ENCODE assay signal across 15 cellular contexts in genomic region chr4:30821891-30822612, GRCh38.
DNase-seq lines count a peak whose midpoint lies in the region; ATAC-seq, FAIRE-seq and TF ChIP-seq lines count a peak whose summit lies in the region.
"Had no signal": no experiment of that assay in that cellular context is flagged by ENCODE, and none has a peak within 500 bp of the region (broad histone marks: within the 10 kb centered on the region; RNA-seq: fewer than 3 reads in every experiment).

No MANE protein-coding gene starts in this region.

- H3K79me1 ChIP-seq in H1 (ENCODE audit: low read depth, low read length), result no peaks in the 10 kb centered on the region

- H3K36me3 ChIP-seq in H1 (ENCODE audit: control insufficient read depth in 2 of 4, insufficient read depth in 4 of 4, low read length in 3 of 4) (no peaks in the 10 kb centered on the region; a peak in 1 of 8 replicates), neural progenitor cell (no peaks in the 10 kb centered on the region), body of pancreas (replicated peaks in 1 of 2; ENCODE audit: insufficient read depth in 1 of 2, low read depth in 2 of 2) (no peaks in the 10 kb centered on the region)
- H3K36me3 ChIP-seq: MG63, suprapubic skin had no signal

- H2BK120ac ChIP-seq in H1 (replicated peaks; ENCODE audit: low read depth, low read length), result no peak overlapping the region

- H3F3A ChIP-seq in neural progenitor cell (ENCODE audit: low read depth), result no peaks in the 10 kb centered on the region

- no peak overlapping the region for H4K5ac ChIP-seq in H1 (ENCODE audit: insufficient read length, low read depth, low read length)

- H2BK5ac ChIP-seq in H1 (ENCODE audit: low read depth, low read length), result no peak overlapping the region

- CTCF ChIA-PET in H1 (lab: Charles Lee; ENCODE audit: partially characterized antibody), result no interaction called here

- H3K27me3 Mint-ChIP-seq in neural progenitor cell (ENCODE audit: insufficient read depth, low read depth), result peaks cover 2% of the 10 kb centered on the region
- H3K27me3 Mint-ChIP-seq: naive B cell had no signal

- H3K79me2 ChIP-seq in H1 (ENCODE audit: control insufficient read depth in 1 of 2, insufficient read depth in 2 of 2, low read length in 2 of 2) (no peaks in the 10 kb centered on the region), neural progenitor cell (ENCODE audit: low read depth) (no peaks in the 10 kb centered on the region)

- no peak overlapping the region for H3K4ac ChIP-seq in H1 (replicated peaks; ENCODE audit: insufficient read length, low read depth, low read length)

- H3K56ac ChIP-seq in H1 (replicated peaks; ENCODE audit: insufficient read length, low read depth, low read length), result no peak overlapping the region

- H3K27ac ChIP-seq in H1 (ENCODE audit: low read depth, low read length) (no peak overlapping the region), neural progenitor cell (no peak overlapping the region), body of pancreas (no peak overlapping the region)
- H3K27ac ChIP-seq: skin epidermis, suprapubic skin had no signal

- H3K27ac Mint-ChIP-seq in neural progenitor cell, result peak overlapping the region; percentile 10
- H3K27ac Mint-ChIP-seq: activated T-cell treated with anti-CD3 and anti-CD28 coated beads, Interleukin-2, amount 50 U/mL, for 72 hours; naive B cell had no signal

- WGBS in H1 (ENCODE audit: extremely low coverage in 1 of 2, insufficient coverage in 1 of 2, insufficient read length in 1 of 2, insufficient replicate concordance in 2 of 2, low coverage in 1 of 2, low lambda C conversion rate in 2 of 2, missing lambda C conversion rate in 1 of 2), 2 experiments, result 85% methylated on average over 12 of the region's 12 CpGs; no CpG with 5 or more reads in 1 of the 2 experiments
- 64 to 70% methylated on average over 12 of the region's 12 CpGs for WGBS in body of pancreas, 2 donors

- H3K4me1 Mint-ChIP-seq in neural progenitor cell, result peaks cover 18% of the 10 kb centered on the region
- H3K4me1 Mint-ChIP-seq: naive B cell had no signal

- intact Hi-C loops in body of pancreas (cut with DNase I), result no loop called here

- H3K27me3 ChIP-seq in H1 (replicated peaks in 1 of 4; ENCODE audit: control insufficient read depth in 3 of 4, extremely low read depth in 1 of 4, insufficient read depth in 3 of 4, low read length in 3 of 4) (no peaks in the 10 kb centered on the region), neural progenitor cell (no peaks in the 10 kb centered on the region), body of pancreas (no peaks in the 10 kb centered on the region)
- H3K27me3 ChIP-seq: MG63, suprapubic skin had no signal

- H2AK5ac ChIP-seq in H1 (ENCODE audit: low read depth, low read length), result no peak overlapping the region

- TF ChIP-seq POLR2A in H1 (IDR thresholded peaks at IDR 0.05; ENCODE audit: control extremely low read depth in 1 of 2, low read depth in 2 of 2, low read length in 2 of 2) (no peak), body of pancreas (IDR thresholded peaks at IDR 0.05) (no peak)

- H3K4me3 Mint-ChIP-seq in neural progenitor cell, result no peak overlapping the region
- H3K4me3 Mint-ChIP-seq: activated T-cell treated with anti-CD3 and anti-CD28 coated beads, Interleukin-2, amount 50 U/mL, for 72 hours; naive B cell had no signal

- H4K91ac ChIP-seq in H1 (replicated peaks; ENCODE audit: insufficient read length, low read length), result no peak overlapping the region

- H3K4me3 ChIP-seq in H1 (ENCODE audit: extremely low read depth in 1 of 4, insufficient read depth in 2 of 4, low read depth in 3 of 4, low read length in 4 of 4) (no peak overlapping the region), neural progenitor cell (no peak overlapping the region), body of pancreas (no peak overlapping the region)
- H3K4me3 ChIP-seq: MG63, skin epidermis, suprapubic skin had no signal

- H3K18ac ChIP-seq in H1 (ENCODE audit: extremely low read depth, low read length), result no peak overlapping the region

- H3K4me2 ChIP-seq in H1 (ENCODE audit: insufficient read depth in 1 of 2, low read depth in 2 of 2, low read length in 2 of 2) (no peak overlapping the region), neural progenitor cell (no peak overlapping the region)

- H4K8ac ChIP-seq in H1 (ENCODE audit: extremely low read depth, insufficient read depth, low read length), result no peak overlapping the region

- no peak for TF ChIP-seq RAD21 in H1 (IDR thresholded peaks at IDR 0.05 in 1 of 2, conservative IDR thresholded peaks at IDR 0.05 in 1 of 2; ENCODE audit: low read depth in 2 of 2, low read length in 2 of 2)

- DNase-seq in HCEC 1CT (peak; percentile 53), NCI-H460 (ENCODE audit: extremely low read depth, low read depth) (peak; percentile 4), H1 (ENCODE audit: low read depth in 1 of 2, low spot score in 2 of 2) (no peak), neural progenitor cell (ENCODE audit: low spot score) (no peak), cerebellar nuclear complex (lab: John Stamatoyannopoulos, UW) (no peak), body of pancreas (no peak)
- DNase-seq in activated CD4-positive, CD25-positive, alpha-beta regulatory T cell treated with anti-CD3 and anti-CD28 coated beads, Interleukin-2, amount 50 U/mL, for 72 hours, result no peak
- DNase-seq: activated T-cell treated with anti-CD3 and anti-CD28 coated beads, Interleukin-2, amount 50 U/mL, for 72 hours; anterior cingulate cortex; MG63; naive B cell had no signal

- H3K4me1 ChIP-seq in H1 (replicated peaks in 1 of 4; ENCODE audit: control insufficient read depth in 3 of 4, insufficient read depth in 4 of 4, low read length in 3 of 4), result peaks cover 0 to 5% (median under 1%) of the 10 kb centered on the region in 4 experiments; a peak in 1 of 7 replicates
- H3K4me1 ChIP-seq in neural progenitor cell, result no peaks in the 10 kb centered on the region
- H3K4me1 ChIP-seq in body of pancreas, result no peaks in the 10 kb centered on the region
- H3K4me1 ChIP-seq: suprapubic skin had no signal

- H3K9me3 ChIP-seq in H1 (ENCODE audit: insufficient read depth in 2 of 2, low read depth in 1 of 2, low read length in 1 of 2) (no peaks in the 10 kb centered on the region), neural progenitor cell (ENCODE audit: low read depth) (no peaks in the 10 kb centered on the region), body of pancreas (no peaks in the 10 kb centered on the region)
- H3K9me3 ChIP-seq: MG63, suprapubic skin had no signal

- H3K9me3 Mint-ChIP-seq in neural progenitor cell, result no peaks in the 10 kb centered on the region

- H4K20me1 ChIP-seq in H1 (replicated peaks in 1 of 2; ENCODE audit: control insufficient read depth in 1 of 2, insufficient read depth in 2 of 2, low read length in 2 of 2) (no peaks in the 10 kb centered on the region), neural progenitor cell (ENCODE audit: low read depth) (no peaks in the 10 kb centered on the region)

- no peak overlapping the region; the same call in 1 of the 2 replicates for H2BK12ac ChIP-seq in H1 (ENCODE audit: low read depth, low read length)

- no peak overlapping the region for H2AFZ ChIP-seq in H1 (ENCODE audit: low read length)
- H2AFZ ChIP-seq in neural progenitor cell (replicated peaks), result no peak overlapping the region

- no peak overlapping the region for H3K14ac ChIP-seq in H1 (ENCODE audit: insufficient read length)

- H2BK20ac ChIP-seq in H1 (ENCODE audit: low read length), result no peak overlapping the region

- TF ChIP-seq CTCF in H1 (IDR thresholded peaks at IDR 0.05; ENCODE audit: control extremely low read depth in 1 of 3, insufficient read depth in 1 of 3, low read depth in 1 of 3, low read length in 3 of 3) (no peak), neural progenitor cell (IDR thresholded peaks at IDR 0.05) (no peak), body of pancreas (IDR thresholded peaks at IDR 0.05) (no peak)

- no peak overlapping the region for H3K23ac ChIP-seq in H1 (ENCODE audit: insufficient read length)

- no peaks in the 10 kb centered on the region for H3K36me3 Mint-ChIP-seq in neural progenitor cell
- H3K36me3 Mint-ChIP-seq: naive B cell had no signal

- H3K9ac ChIP-seq in H1 (replicated peaks in 1 of 4; ENCODE audit: extremely low read depth in 1 of 4, low read depth in 3 of 4, low read length in 3 of 4) (no peak overlapping the region), neural progenitor cell (no peak overlapping the region)

- POLR2A ChIA-PET in H1 (lab: Charles Lee; ENCODE audit: partially characterized antibody), result no interaction called here

- TF ChIP-seq EP300 in H1 (IDR thresholded peaks at IDR 0.05; ENCODE audit: borderline replicate concordance in 1 of 2, low read depth in 2 of 2, low read length in 2 of 2), result no peak

- no peaks in the 10 kb centered on the region for H3K23me2 ChIP-seq in H1 (ENCODE audit: low read depth, low read length)

- no peak for ATAC-seq in body of pancreas
- ATAC-seq: activated CD4-positive, CD25-positive, alpha-beta regulatory T cell treated with anti-CD3 and anti-CD28 coated beads, Interleukin-2, amount 50 U/mL, for 24 hours; activated T-cell treated with anti-CD3 and anti-CD28 coated beads, Interleukin-2, amount 50 U/mL, for 72 hours had no signal

- no peak overlapping the region for H2BK15ac ChIP-seq in H1 (ENCODE audit: low read length)

- FAIRE-seq in H1 (lab: Jason Lieb, UNC), result no peak
- FAIRE-seq: endometrium had no signal

TF ChIP-seq in H1, 55 proteins besides CTCF, POLR2A, EP300 and RAD21:
- TF ChIP-seq SIN3A (conservative IDR thresholded peaks at IDR 0.05 in 1 of 2, IDR thresholded peaks at IDR 0.05 in 1 of 2; ENCODE audit: low read depth in 1 of 2, low read length in 2 of 2) (no peak), RFX5 (IDR thresholded peaks at IDR 0.05; ENCODE audit: borderline replicate concordance, low read depth, low read length) (peak; percentile 73; the same call in 1 of the 2 replicates)

Comparison
In these comparisons a context has a peak if more than half of its experiments do, and no peak if none do; other contexts are left out.
1. DNase-seq: peak in HCEC 1CT (single experiment) and NCI-H460 (single experiment); none in H1 (0 of 2), neural progenitor cell (single experiment), activated CD4-positive, CD25-positive, alpha-beta regulatory T cell treated with anti-CD3 and anti-CD28 coated beads, Interleukin-2, amount 50 U/mL, for 72 hours (single experiment), cerebellar nuclear complex (0 of 2) and body of pancreas (0 of 4).